ENCODE assay signal across 8 cellular contexts in the genomic region with DNA sequence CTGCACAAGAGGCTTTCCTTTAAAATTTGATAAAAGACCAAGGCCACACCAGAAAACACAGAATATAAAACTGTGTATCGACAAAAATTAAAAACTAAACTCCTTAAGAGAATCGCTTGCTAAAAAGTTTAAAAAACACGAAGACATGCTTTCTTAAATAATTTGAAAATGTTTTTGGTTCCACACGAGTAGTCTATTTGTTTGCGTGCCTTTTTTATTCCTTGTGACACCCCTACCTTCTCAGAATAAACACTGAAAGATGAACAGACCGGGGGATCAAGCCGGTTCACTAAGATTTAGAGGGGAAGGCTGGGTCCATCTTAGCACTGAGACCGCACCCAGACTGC.
DNase-seq lines count a peak whose midpoint lies in the region; ATAC-seq, FAIRE-seq and TF ChIP-seq lines count a peak whose summit lies in the region.

No MANE protein-coding gene starts in this region.

- H3K9me3 ChIP-seq in astrocyte (ENCODE audit: insufficient read depth, low read depth, low read length) (no peaks in the 10 kb centered on the region), transverse colon (no peaks in the 10 kb centered on the region)

- CTCF ChIA-PET in activated naive CD4-positive, alpha-beta T cell treated with anti-CD3 and anti-CD28 coated beads for 36 hours (lab: Charles Lee): no interaction called here

- H3K4me3 ChIP-seq in astrocyte (ENCODE audit: insufficient read depth, low read depth, low read length): peak overlapping the region; percentile 59
- peak overlapping the region; percentile 26 for H3K4me3 ChIP-seq in lower leg skin (ENCODE audit: low read depth, poor library complexity, severe bottlenecking)
- peak overlapping the region; percentile 12 to 65 (median 38) for H3K4me3 ChIP-seq in transverse colon

- peak overlapping the region; percentile 99 for H3K27ac ChIP-seq in astrocyte (ENCODE audit: low read depth, low read length)
- H3K27ac ChIP-seq in transverse colon: peak overlapping the region; percentile 94 to 99 (median 97)

- intact Hi-C loops in activated naive CD4-positive, alpha-beta T cell treated with anti-CD3 and anti-CD28 coated beads for 36 hours (cut with micrococcal nuclease): loop anchor here (1.0 to 10.0 kb wide), 24 partner anchors 71 to 1623 kb away; a partner anchor contains a TSS
- intact Hi-C loops in lower leg skin (cut with DNase I; ENCODE audit: low total_unique reads) (loop anchor here (5.0 kb wide), 1 partner anchor 955 kb away; a partner anchor contains a TSS), transverse colon (cut with DNase I; ENCODE audit: low total_unique reads) (loop anchor here (10.0 kb wide), 3 partner anchors 257 to 957 kb away; a partner anchor contains a TSS)

- no peaks in the 10 kb centered on the region for H4K20me1 ChIP-seq in astrocyte (ENCODE audit: insufficient read depth, low read length)

- peaks cover 53% of the 10 kb centered on the region for H3K4me1 Mint-ChIP-seq in activated naive CD4-positive, alpha-beta T cell treated with anti-CD3 and anti-CD28 coated beads for 36 hours (ENCODE audit: low read depth)
- H3K4me1 Mint-ChIP-seq in astrocyte (ENCODE audit: low read depth, unreplicated experiment): peaks cover 18% of the 10 kb centered on the region

- no peaks in the 10 kb centered on the region for H3K79me2 ChIP-seq in astrocyte (ENCODE audit: insufficient read depth, low read length)

- in situ Hi-C loops in transverse colon (cut with MboI; ENCODE audit: low pct_ligation_motif_present in 1 of 4, low pct_unique_long_range_greater_than_20kb in 1 of 4, low sequenced_read_pairs in 3 of 4): loop anchor here (10.0 to 25.0 kb wide), 6 partner anchors 173 to 957 kb away; a partner anchor contains a TSS

- no peaks in the 10 kb centered on the region for H3K27me3 Mint-ChIP-seq in activated naive CD4-positive, alpha-beta T cell treated with anti-CD3 and anti-CD28 coated beads for 36 hours (ENCODE audit: low read depth)
- no peaks in the 10 kb centered on the region for H3K27me3 Mint-ChIP-seq in astrocyte (ENCODE audit: low read depth, unreplicated experiment)

- no peak for FAIRE-seq in astrocyte (lab: Jason Lieb, UNC)

- no peaks in the 10 kb centered on the region for H3K9me3 Mint-ChIP-seq in activated naive CD4-positive, alpha-beta T cell treated with anti-CD3 and anti-CD28 coated beads for 36 hours
- H3K9me3 Mint-ChIP-seq in astrocyte (ENCODE audit: unreplicated experiment): no peaks in the 10 kb centered on the region

- peak overlapping the region; percentile 93 for H3K4me2 ChIP-seq in astrocyte (ENCODE audit: low read length)

- H3K27ac Mint-ChIP-seq in activated naive CD4-positive, alpha-beta T cell treated with anti-CD3 and anti-CD28 coated beads for 36 hours: peak overlapping the region; percentile 99
- peak overlapping the region; percentile 100 for H3K27ac Mint-ChIP-seq in astrocyte (ENCODE audit: unreplicated experiment)

- no peak for TF ChIP-seq EP300 in transverse colon (IDR thresholded peaks at IDR 0.05; ENCODE audit: low read depth)

- DNase-seq in activated naive CD4-positive, alpha-beta T cell treated with anti-CD3 and anti-CD28 coated beads for 36 hours: no peak
- no peak for DNase-seq in activated naive CD4-positive, alpha-beta T cell treated with Interleukin-2 at 50 U/mL for 16 hours
- no peak for DNase-seq in astrocyte (ENCODE audit: low read depth)
- no peak for DNase-seq in lower leg skin (ENCODE audit: low spot score in 2 of 2)
- DNase-seq in transverse colon: no peak
- DNase-seq in NCI-H524 (lab: John Stamatoyannopoulos, UW): no peak
- DNase-seq in NCI-H345 treated with DMSO at 0.1 percent for 48 hours (lab: John Stamatoyannopoulos, UW; ENCODE audit: unreplicated experiment): no peak

- TF ChIP-seq POLR2A in lower leg skin (IDR thresholded peaks at IDR 0.05) (no peak), transverse colon (IDR thresholded peaks at IDR 0.05) (no peak)

- peaks cover 21% of the 10 kb centered on the region for H3K4me1 ChIP-seq in astrocyte (ENCODE audit: insufficient read depth, low read length)
- H3K4me1 ChIP-seq in transverse colon: peaks cover 0 to 44% (median 34%) of the 10 kb centered on the region in 4 donors

- peak overlapping the region; percentile 32 for H2AFZ ChIP-seq in astrocyte (ENCODE audit: low read depth, low read length)

- H3K27me3 ChIP-seq in astrocyte (ENCODE audit: insufficient read depth, low read length) (no peaks in the 10 kb centered on the region), transverse colon (no peaks in the 10 kb centered on the region)

- no peak for ATAC-seq in GM18909 (IDR thresholded peaks at IDR 0.05; ENCODE audit: poor library complexity, unreplicated experiment)

- H3K36me3 Mint-ChIP-seq in activated naive CD4-positive, alpha-beta T cell treated with anti-CD3 and anti-CD28 coated beads for 36 hours (ENCODE audit: low read depth): no peaks in the 10 kb centered on the region
- no peaks in the 10 kb centered on the region for H3K36me3 Mint-ChIP-seq in astrocyte (ENCODE audit: low read depth, unreplicated experiment)

- no peaks in the 10 kb centered on the region for H3K36me3 ChIP-seq in astrocyte (ENCODE audit: insufficient read depth, low read length)
- no peaks in the 10 kb centered on the region for H3K36me3 ChIP-seq in transverse colon

- WGBS in lower leg skin, 2 donors: 6 to 8% methylated on average over 8 of the region's 8 CpGs
- 5 to 11% methylated on average over 7 to 8 of the region's 8 CpGs for whole genome bisulfite sequencing in transverse colon (ENCODE audit: low coverage in 1 of 2), 2 donors

- peak overlapping the region; percentile 95 for H3K9ac ChIP-seq in astrocyte (ENCODE audit: low read length)

- TF ChIP-seq CTCF in astrocyte (IDR thresholded peaks at IDR 0.05; ENCODE audit: insufficient read depth, low read depth, low read length) (no peak), lower leg skin (IDR thresholded peaks at IDR 0.05) (no peak), transverse colon (IDR thresholded peaks at IDR 0.05) (no peak)

- H3K4me3 Mint-ChIP-seq in activated naive CD4-positive, alpha-beta T cell treated with anti-CD3 and anti-CD28 coated beads for 36 hours: peak overlapping the region; percentile 79
- H3K4me3 Mint-ChIP-seq in astrocyte (ENCODE audit: unreplicated experiment): peak overlapping the region; percentile 85
